Comparison of ENCODE assay signal across 1 cellular context in genomic region chr16:74391454-74392050, GRCh38.
TF ChIP-seq lines count a peak whose summit lies in the region.

No MANE protein-coding gene starts in this region.

TF ChIP-seq in K562, 482 proteins besides CTCF, POLR2A, EP300 and RAD21:
- TF ChIP-seq CTBP1 (IDR thresholded peaks at IDR 0.05; ENCODE audit: borderline replicate concordance) (peak; percentile 51; the same call in 1 of the 2 replicates), ZNF263 (CRISPR knock-in tag; IDR thresholded peaks at IDR 0.05; ENCODE audit: borderline replicate concordance) (peak; percentile 50; the same call in 1 of the 2 replicates)
TF ChIP-seq in K562: peak in this region for 2; not testable (repeated sequence) for 480.
